8 cellular contexts compared by ENCODE assay signal in genomic region chr3:179149239-179149887, GRCh38. TPM values are rescaled to one million over a fixed set of nuclear protein-coding genes. Genes with fewer than 3 reads are reported as not detected.
DNase-seq lines count a peak whose midpoint lies in the region; ATAC-seq, FAIRE-seq and TF ChIP-seq lines count a peak whose summit lies in the region.

No MANE protein-coding gene starts in this region.

- peak; percentile 23 for ATAC-seq in GM19035 (IDR thresholded peaks at IDR 0.05; ENCODE audit: unreplicated experiment)
- peak; percentile 57 for ATAC-seq in GM12878

- H3K27ac ChIP-seq in GM12878 (ENCODE audit: control insufficient read depth, insufficient read depth), result peak overlapping the region; percentile 88
- H3K27ac ChIP-seq in keratinocyte (ENCODE audit: control insufficient read depth, insufficient read depth, low read length), result peak overlapping the region; percentile 79

- peak overlapping the region; percentile 69 for H3K4me2 ChIP-seq in GM12878 (ENCODE audit: control insufficient read depth, insufficient read depth)
- H3K4me2 ChIP-seq in keratinocyte (ENCODE audit: control insufficient read depth, extremely low read depth, insufficient read depth, low read depth, low read length), result peak overlapping the region; percentile 90

- TF ChIP-seq POLR2A in GM12878 (IDR thresholded peaks at IDR 0.05; ENCODE audit: low read depth, low read length), result no peak

- peak; percentile 23; the same call in 1 of the 2 replicates for TF ChIP-seq RAD21 in GM12878 (IDR thresholded peaks at IDR 0.05; ENCODE audit: insufficient read depth, low read depth, low read length)

- TF ChIP-seq CTCF in GM12878 (IDR thresholded peaks at IDR 0.05 in 2 of 3, conservative IDR thresholded peaks at IDR 0.05 in 1 of 3; ENCODE audit: control insufficient read depth in 2 of 3, extremely low read depth in 1 of 3, insufficient read depth in 1 of 3, low read depth in 3 of 3, low read length in 3 of 3) (no peak), keratinocyte (optimal IDR thresholded peaks at IDR 0.05 in 1 of 3, IDR thresholded peaks at IDR 0.05 in 1 of 3, conservative IDR thresholded peaks at IDR 0.05 in 1 of 3; ENCODE audit: extremely low read depth in 1 of 3, insufficient read depth in 2 of 3, low read length in 3 of 3) (no peak)

- H3K36me3 ChIP-seq in GM12878 (ENCODE audit: control insufficient read depth in 2 of 2, insufficient read depth in 2 of 2, low read length in 1 of 2) (no peaks in the 10 kb centered on the region), keratinocyte (ENCODE audit: control insufficient read depth in 2 of 2, extremely low read depth in 1 of 2, insufficient read depth in 2 of 2, low read length in 2 of 2) (no peaks in the 10 kb centered on the region)

- under 1% methylated on average over 17 of the region's 17 CpGs for WGBS in GM12878 (ENCODE audit: insufficient coverage, insufficient replicate concordance, low lambda C conversion rate, missing lambda C conversion rate)

- dilution Hi-C loops in keratinocyte (cut with MboI; ENCODE audit: extremely low pct_ligation_motif_present, low sequenced_read_pairs), result no loop called here

- in situ Hi-C loops in GM12878 (cut with MboI), result loop anchor here (5.0 kb wide), 1 partner anchor 168 kb away; no protein-coding TSS in a partner anchor

- H2AFZ ChIP-seq in GM12878 (ENCODE audit: control insufficient read depth, low read depth, low read length), result peak overlapping the region; percentile 33
- H2AFZ ChIP-seq in keratinocyte (ENCODE audit: control insufficient read depth, low read length), result peak overlapping the region; percentile 55

- CTCF ChIA-PET in GM12878 (lab: Yijun Ruan, JAX), result interaction anchor here (1.0 to 3.8 kb wide), 8 partner anchors 17 to 180 kb away, joined by 3 to 31 read pairs (median 4); no protein-coding TSS in a partner anchor

- peak overlapping the region; percentile 82 for H3K4me3 ChIP-seq in GM12878
- peak overlapping the region; percentile 86 to 99 (median 97) for H3K4me3 ChIP-seq in keratinocyte (ENCODE audit: control insufficient read depth in 2 of 3, extremely low read depth in 1 of 3, insufficient read depth in 2 of 3, low read depth in 1 of 3, low read length in 3 of 3)

- BruUV-seq in GM12878 (replicated peaks; lab: Mats Ljungman, UMichigan), result TSS peak; percentile 51

- POLR2A ChIA-PET in GM12878 (lab: Charles Lee), result interaction anchor here (0.6 to 4.9 kb wide), 6 partner anchors 22 to 199 kb away, joined by 3 to 28 read pairs (median 3); partner anchors contain the start of gene ZMAT3

- no peaks in the 10 kb centered on the region for H4K20me1 ChIP-seq in GM12878 (ENCODE audit: control insufficient read depth, insufficient read depth)
- H4K20me1 ChIP-seq in keratinocyte (ENCODE audit: control insufficient read depth, extremely low read depth, insufficient read depth, low read length), result no peaks in the 10 kb centered on the region

- RAD21 ChIA-PET in GM12878 (lab: Charles Lee; ENCODE audit: unreplicated experiment), result interaction anchor here (0.8 to 4.5 kb wide), 15 partner anchors 18 to 181 kb away, joined by 3 to 38 read pairs (median 7); partner anchors contain the start of gene ZMAT3

- H3K9me3 ChIP-seq in GM12878 (replicated peaks; ENCODE audit: control insufficient read depth, insufficient read depth, low read length) (no peaks in the 10 kb centered on the region; the same call in 2 of the 3 replicates), keratinocyte (ENCODE audit: control insufficient read depth, low read depth, low read length) (no peaks in the 10 kb centered on the region)

- intact Hi-C loops in GM12878 (cut with micrococcal nuclease; ENCODE audit: unreplicated experiment), result loop anchor here (1.0 to 5.0 kb wide), 7 partner anchors 42 to 135 kb away; partner anchors contain the start of gene ZMAT3

- H3K4me1 ChIP-seq in GM12878 (ENCODE audit: control insufficient read depth, insufficient read depth, low read length), result peaks cover 5% of the 10 kb centered on the region; the same call in 1 of the 2 replicates
- H3K4me1 ChIP-seq in keratinocyte (ENCODE audit: control insufficient read depth, extremely low read depth, insufficient read depth, low read length), result peaks cover 9% of the 10 kb centered on the region

- TF ChIP-seq EP300 in GM12878 (IDR thresholded peaks at IDR 0.05; ENCODE audit: borderline replicate concordance in 1 of 2, control insufficient read depth in 1 of 2, low read depth in 2 of 2, low read length in 2 of 2), result peak in 1 of 2 experiments; percentile 63; a peak in 1 of 4 replicates

- SMC1A ChIA-PET in GM12878 (lab: Charles Lee; ENCODE audit: uncharacterized antibody, unreplicated experiment), result interaction anchor here (0.6 to 5.7 kb wide), 16 partner anchors 9 to 172 kb away, joined by 3 to 33 read pairs (median 8); no protein-coding TSS in a partner anchor

- H3K79me2 ChIP-seq in GM12878 (ENCODE audit: control insufficient read depth, insufficient read depth, low read length) (peaks cover 51% of the 10 kb centered on the region), keratinocyte (ENCODE audit: control insufficient read depth, insufficient read depth, low read length) (peaks cover 54% of the 10 kb centered on the region)

- H3K9me1 ChIP-seq in keratinocyte (ENCODE audit: control insufficient read depth, extremely low read depth, insufficient read depth, low read length), result no peaks in the 10 kb centered on the region

- H3K27me3 ChIP-seq in GM12878 (replicated peaks in 1 of 2; ENCODE audit: control insufficient read depth in 2 of 2, insufficient read depth in 2 of 2, low read length in 1 of 2) (no peaks in the 10 kb centered on the region), keratinocyte (ENCODE audit: control insufficient read depth, extremely low read depth, insufficient read depth, low read length) (no peaks in the 10 kb centered on the region)

- FAIRE-seq in GM12878 (lab: Jason Lieb, UNC) (peak; percentile 65), keratinocyte (lab: Jason Lieb, UNC) (no peak), frontal cortex (lab: Jason Lieb, UNC) (no peak)

- DNase-seq in Ammon's horn (ENCODE audit: low spot score) (peak; percentile 44), HK-2 (ENCODE audit: unreplicated experiment) (peak; percentile 10), SKM-1 (lab: John Stamatoyannopoulos, UW; ENCODE audit: unreplicated experiment) (peak; percentile 21), GM12878 (ENCODE audit: low read depth, low spot score) (peak; percentile 53), keratinocyte (ENCODE audit: low read depth, low spot score) (no peak), frontal cortex (ENCODE audit: low spot score in 2 of 2) (no peak)
- DNase-seq in stimulated activated CD4-positive, alpha-beta T cell treated with anti-CD3 and anti-CD28 coated beads, Interleukin-1b, Interleukin-23, amount 100 ng/mL, for 24 hours (ENCODE audit: low read depth in 4 of 4, low spot score in 1 of 4), result peak in 3 of 4 experiments; percentile 3 to 21 (median 11)

- H3K9ac ChIP-seq in GM12878 (ENCODE audit: control insufficient read depth, insufficient read depth, low read length), result peak overlapping the region; percentile 87
- H3K9ac ChIP-seq in keratinocyte (ENCODE audit: control insufficient read depth, extremely low read depth, insufficient read depth, low read length), result peak overlapping the region; percentile 92

TF ChIP-seq in GM12878, 131 proteins besides CTCF, POLR2A, EP300 and RAD21 (continues in another document):
- TF ChIP-seq ETV6 (conservative IDR thresholded peaks at IDR 0.05 in 1 of 2, IDR thresholded peaks at IDR 0.05 in 1 of 2; ENCODE audit: borderline replicate concordance in 1 of 2, low read depth in 1 of 2), result peak in 1 of 2 experiments; percentile 38; a peak in 1 of 4 replicates
- TF ChIP-seq IRF4 (IDR thresholded peaks at IDR 0.05; ENCODE audit: low read depth, low read length), result peak; percentile 59
- peak; percentile 95 for TF ChIP-seq RELB (IDR thresholded peaks at IDR 0.05; ENCODE audit: low read depth)
- peak; percentile 79 for TF ChIP-seq JUNB (IDR thresholded peaks at IDR 0.05)

RNA-seq across cellular contexts. Expression of gene PIK3CA, which starts 1.2 kb away (rescaled TPM):
- total RNA-seq in GM12878 (2013; cell fraction: nucleolus; rRNA removed), result 36.3 and 42.4 TPM in 2 replicates
- total RNA-seq in GM12878 (2014; rRNA removed), result 10.8 and 13.9 TPM in 2 replicates
- total RNA-seq in GM12878 (2014; rRNA removed; fragmentation: Illumina TruSeq; extraction: Trizol), result 18.6 and 18.7 TPM in 2 replicates
- total RNA-seq in GM12878 (2021), result 16.9 and 17.4 TPM in 2 replicates
- polyA plus RNA-seq in GM12878 (2011; ENCODE audit: low read depth), result 8.2 TPM
- 15.7 and 28.9 TPM in 2 replicates for polyA plus RNA-seq in GM12878 (2011; rRNA removed)
- polyA plus RNA-seq in GM12878 (2011; cell fraction: cytosol; rRNA removed), result 3.8 and 5.9 TPM in 2 replicates
- polyA plus RNA-seq in GM12878 (2011; cell fraction: nucleus; rRNA removed), result 9.5 and 12.6 TPM in 2 replicates
- 7.3 and 12.3 TPM in 2 replicates for polyA plus RNA-seq in GM12878 (2012)
- polyA plus RNA-seq in GM12878 (2014; fragmentation: Illumina TruSeq; extraction: Trizol), result 13.3 and 15.3 TPM in 2 replicates
- polyA plus RNA-seq in GM12878 (2014; fragmentation: Nextera tagmentation; extraction: Ambion mirVana), result 1 to 10 TPM; 3.0 to 4.1 TPM
- polyA plus RNA-seq in GM12878 (2014; rRNA removed), result 6.7 and 7.0 TPM in 2 replicates
- polyA plus RNA-seq in GM12878 (2016; fragmentation: Nextera tagmentation; extraction: Ambion mirVana), result 1 to 10 TPM; 3.5 to 7.2 TPM
- polyA minus RNA-seq in GM12878 (2011; rRNA and poly(A)+ RNA removed), result 17.2 and 30.1 TPM in 2 replicates
- 9.1 and 10.8 TPM in 2 replicates for polyA minus RNA-seq in GM12878 (2011; cell fraction: cytosol; rRNA and poly(A)+ RNA removed)
- polyA minus RNA-seq in GM12878 (2011; cell fraction: nucleus; rRNA and poly(A)+ RNA removed), result 10.5 and 12.6 TPM in 2 replicates
- 7.5 to 12.0 TPM (median 7.7 TPM) in 3 replicates for polyA plus RNA-seq in keratinocyte
- 16.1 TPM for polyA plus RNA-seq in keratinocyte (2011; ENCODE audit: low read depth)
- 5.9 and 12.7 TPM in 2 replicates for polyA plus RNA-seq in keratinocyte (2011; cell fraction: cytosol; rRNA removed)
- polyA plus RNA-seq in keratinocyte (2011; cell fraction: nucleus; rRNA removed), result 9.3 and 12.0 TPM in 2 replicates
- polyA plus RNA-seq in keratinocyte (2012; ENCODE audit: low replicate concordance), result 7.8 and 9.7 TPM in 2 replicates
- 1.4 to 21.1 TPM (median 9.5 TPM) in 3 replicates for polyA minus RNA-seq in keratinocyte
- polyA minus RNA-seq in keratinocyte (2011; cell fraction: cytosol; rRNA and poly(A)+ RNA removed), result 18.4 TPM
- polyA minus RNA-seq in keratinocyte (2011; cell fraction: nucleus; rRNA and poly(A)+ RNA removed), result 14.0 and 23.7 TPM in 2 replicates
- total RNA-seq in frontal cortex, result 74.6 TPM

Comparison
In these comparisons a context has a peak if more than half of its experiments do, and no peak if none do; other contexts are left out.
1. DNase-seq: peak in Ammon's horn (single experiment), HK-2 (single experiment), SKM-1 (single experiment), GM12878 (single experiment) and stimulated activated CD4-positive, alpha-beta T cell treated with anti-CD3 and anti-CD28 coated beads, Interleukin-1b, Interleukin-23, amount 100 ng/mL, for 24 hours (3 of 4); none in keratinocyte (single experiment) and frontal cortex (0 of 2).